Comparison of ENCODE assay signal across 26 cellular contexts in the genomic region with DNA sequence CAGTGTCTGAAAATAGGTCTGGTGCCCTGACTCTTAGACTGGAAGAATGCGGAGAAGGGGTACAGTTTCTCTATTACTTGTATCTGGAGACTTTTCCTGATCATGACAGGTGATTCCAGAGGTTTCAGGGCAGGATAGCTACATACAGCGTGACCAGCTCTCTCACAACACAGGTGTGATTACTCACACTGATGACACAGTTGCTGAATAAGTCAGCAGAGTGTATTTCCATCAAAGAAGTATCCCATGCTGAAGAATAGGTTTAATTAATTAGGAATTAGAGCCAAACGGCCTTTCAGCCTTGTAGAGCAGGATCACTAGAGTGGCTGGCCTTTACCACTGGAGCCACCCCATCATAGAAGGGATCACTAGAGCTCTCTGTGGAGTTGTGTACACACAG.
"Had no signal": no experiment of that assay in that cellular context is flagged by ENCODE, and none has a peak within 500 bp of the region (broad histone marks: within the 10 kb centered on the region; RNA-seq: fewer than 3 reads in every experiment).

No MANE protein-coding gene starts in this region.

- H3K4me3 ChIP-seq: gastroesophageal sphincter, heart right ventricle, lower lobe of right lung, prostate gland, right atrium auricular region, smooth muscle cell, suprapubic skin, transverse colon, upper lobe of right lung, uterus had no signal

- DNase-seq: cortex of kidney; effector memory CD8-positive, alpha-beta T cell; foreskin fibroblast; glutamatergic neuron; heart right ventricle; hippocampal formation; left colon; left ventricle myocardium superior; lower lobe of right lung; natural killer cell; stimulated activated CD4-positive, alpha-beta T cell treated with anti-CD3 and anti-CD28 coated beads, Interleukin-12 subunit alpha, Interleukin-12 subunit beta, amount 100 ng/mL, for 4 hours; stimulated activated CD4-positive, alpha-beta T cell treated with anti-CD3 and anti-CD28 coated beads, Interleukin-1b, Interleukin-23, amount 100 ng/mL, for 48 hours; stimulated activated CD4-positive, alpha-beta T cell treated with anti-CD3 and anti-CD28 coated beads, Interleukin-4, amount 100 ng/mL, for 1 hour; stimulated activated CD8-positive, alpha-beta memory T cell treated with anti-CD3 and anti-CD28 coated beads, Interleukin-4, amount 100 ng/mL, for 48 hours; stimulated activated naive CD4-positive, alpha-beta T cell; stimulated activated naive CD8-positive, alpha-beta T cell treated with anti-CD3 and anti-CD28 coated beads, Interleukin-15, amount 100 ng/mL, for 72 hours; transverse colon; upper lobe of right lung; uterus had no signal

- H3K4me1 ChIP-seq: prostate gland, right atrium auricular region, upper lobe of right lung, uterus had no signal

- H3K27ac ChIP-seq: gastroesophageal sphincter, heart right ventricle, lower lobe of right lung, neutrophil, prostate gland, right atrium auricular region, suprapubic skin, transverse colon, upper lobe of right lung, uterus had no signal

- H3K9me3 ChIP-seq: gastroesophageal sphincter, heart right ventricle, lower lobe of right lung, neutrophil, prostate gland, right atrium auricular region, suprapubic skin, transverse colon, upper lobe of right lung, uterus had no signal

- H3K4me2 ChIP-seq: smooth muscle cell had no signal

- H3K27me3 ChIP-seq: gastroesophageal sphincter, heart right ventricle, right atrium auricular region, suprapubic skin, transverse colon, upper lobe of right lung, uterus had no signal

- H3K36me3 ChIP-seq: gastroesophageal sphincter, heart right ventricle, lower lobe of right lung, neutrophil, prostate gland, right atrium auricular region, suprapubic skin, transverse colon, upper lobe of right lung, uterus had no signal

- ATAC-seq: effector memory CD8-positive, alpha-beta T cell; gastroesophageal sphincter; heart right ventricle; left colon; left ventricle myocardium superior; lower lobe of right lung; natural killer cell; sciatic nerve; stimulated activated naive CD8-positive, alpha-beta T cell treated with anti-CD3 and anti-CD28 coated beads, Interleukin-15, amount 100 ng/mL, for 72 hours; upper lobe of right lung had no signal
